Comparison of ENCODE assay signal across 7 cellular contexts in genomic region chr16:70429888-70430666, GRCh38. TPM values are rescaled to one million over a fixed set of nuclear protein-coding genes. Genes with fewer than 3 reads are reported as not detected.
DNase-seq lines count a peak whose midpoint lies in the region; ATAC-seq and TF ChIP-seq lines count a peak whose summit lies in the region.

No MANE protein-coding gene starts in this region.

- peaks cover 51% of the 10 kb centered on the region for H3K4me1 Mint-ChIP-seq in central memory CD8-positive, alpha-beta T cell
- peaks cover 64% of the 10 kb centered on the region for H3K4me1 Mint-ChIP-seq in progenitor cell of endocrine pancreas (ENCODE audit: low read depth)

- peak overlapping the region; percentile 26; the same call in 1 of the 2 replicates for H3K9ac ChIP-seq in HUES48 (ENCODE audit: low read depth, low read length)

- H3K4me3 Mint-ChIP-seq in central memory CD8-positive, alpha-beta T cell, result peak overlapping the region; percentile 54
- H3K4me3 Mint-ChIP-seq in progenitor cell of endocrine pancreas (ENCODE audit: low read depth), result no peak overlapping the region

- ATAC-seq in GM18517 (IDR thresholded peaks at IDR 0.05; ENCODE audit: unreplicated experiment) (peak; percentile 8), HG03095 (IDR thresholded peaks at IDR 0.05; ENCODE audit: unreplicated experiment) (no peak)
- ATAC-seq in central memory CD8-positive, alpha-beta T cell (replicated peaks; ENCODE audit: extremely low read depth, poor library complexity, severe bottlenecking), result no peak

- no peaks in the 10 kb centered on the region for H3K9me3 ChIP-seq in HUES48 (ENCODE audit: control insufficient read depth, insufficient read depth, low read length)

- no peaks in the 10 kb centered on the region for H3K27me3 ChIP-seq in HUES48 (ENCODE audit: control insufficient read depth, insufficient read depth, low read length)

- H3K9me3 Mint-ChIP-seq in central memory CD8-positive, alpha-beta T cell, result no peaks in the 10 kb centered on the region
- H3K9me3 Mint-ChIP-seq in progenitor cell of endocrine pancreas (ENCODE audit: low read depth), result no peaks in the 10 kb centered on the region

- no peak for TF ChIP-seq CTCF in progenitor cell of endocrine pancreas (IDR thresholded peaks at IDR 0.05; ENCODE audit: unreplicated experiment)

- peaks cover 3% of the 10 kb centered on the region for H3K36me3 Mint-ChIP-seq in central memory CD8-positive, alpha-beta T cell (ENCODE audit: insufficient read depth)
- peaks cover 3% of the 10 kb centered on the region for H3K36me3 Mint-ChIP-seq in progenitor cell of endocrine pancreas (ENCODE audit: insufficient read depth)

- no peaks in the 10 kb centered on the region for H3K27me3 Mint-ChIP-seq in central memory CD8-positive, alpha-beta T cell
- H3K27me3 Mint-ChIP-seq in progenitor cell of endocrine pancreas, result no peaks in the 10 kb centered on the region

- H3K4me1 ChIP-seq in HUES48 (ENCODE audit: control insufficient read depth, insufficient read depth, low read length), result peaks cover 47% of the 10 kb centered on the region

- no peak overlapping the region for H3K4me3 ChIP-seq in HUES48 (ENCODE audit: low read depth, low read length)

- no peak for DNase-seq in central memory CD8-positive, alpha-beta T cell (ENCODE audit: low spot score in 2 of 2)
- DNase-seq in progenitor cell of endocrine pancreas (ENCODE audit: low spot score, unreplicated experiment) (no peak), GM03348 (ENCODE audit: low spot score) (no peak), kidney glomerular epithelial cell (lab: John Stamatoyannopoulos, UW) (no peak)

- H3K27ac Mint-ChIP-seq in central memory CD8-positive, alpha-beta T cell (ENCODE audit: low read depth), result peak overlapping the region; percentile 81
- peak overlapping the region; percentile 96 for H3K27ac Mint-ChIP-seq in progenitor cell of endocrine pancreas

- H3K27ac ChIP-seq in HUES48 (ENCODE audit: low read depth, low read length), result peak overlapping the region; percentile 96

- no peaks in the 10 kb centered on the region for H3K36me3 ChIP-seq in HUES48 (ENCODE audit: control insufficient read depth, insufficient read depth, low read length)

RNA-seq across cellular contexts. Expression of gene ST3GAL2, which starts 8.8 kb away (rescaled TPM):
- 29.2 and 37.8 TPM in 2 replicates for total RNA-seq in progenitor cell of endocrine pancreas

RNA-seq across cellular contexts. Expression of gene FCSK, which starts 24.3 kb away (rescaled TPM):
- total RNA-seq in progenitor cell of endocrine pancreas, result 18.8 and 21.1 TPM in 2 replicates
